In genomic region chr6:56729719-56730118, GRCh38 we compare ENCODE assay signal across 1 cellular context.
TF ChIP-seq lines count a peak whose summit lies in the region.

No MANE protein-coding gene starts in this region.

TF ChIP-seq in liver, 16 proteins besides CTCF, POLR2A, EP300 and RAD21 (continued from another document):
- TF ChIP-seq NR2F2 (IDR thresholded peaks at IDR 0.05): no peak
